25 cellular contexts compared by ENCODE assay signal in the genomic region with DNA sequence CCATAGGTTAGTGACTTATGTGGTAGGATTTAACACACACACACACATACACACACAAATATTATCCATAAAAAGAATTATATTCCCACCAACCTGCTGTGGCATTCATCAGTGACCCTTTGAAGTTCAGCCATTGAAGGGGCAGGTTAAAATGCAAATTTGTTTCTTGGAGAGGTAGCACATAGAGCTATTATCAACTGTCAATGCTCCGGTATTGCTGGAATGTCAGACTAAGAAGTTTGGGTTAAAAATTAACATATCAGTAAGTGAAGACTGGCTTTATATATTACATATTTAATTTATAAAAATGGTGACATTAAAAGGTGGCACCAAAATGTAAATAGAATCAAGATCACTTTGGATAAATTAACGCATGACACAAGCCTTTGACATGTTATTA.
"Had no signal": no experiment of that assay in that cellular context is flagged by ENCODE, and none has a peak within 500 bp of the region (broad histone marks: within the 10 kb centered on the region; RNA-seq: fewer than 3 reads in every experiment).

No MANE protein-coding gene starts in this region.

- H3K4me3 Mint-ChIP-seq: activated CD4-positive, alpha-beta T cell treated with anti-CD3 and anti-CD28 coated beads, Interleukin-2, amount 10 ng/mL, durations not matched to agents 7 days and 5 days; activated CD8-positive, alpha-beta T cell treated with anti-CD3 and anti-CD28 coated beads, Interleukin-2, amount 10 ng/mL, durations not matched to agents 7 days and 5 days; activated naive CD8-positive, alpha-beta T cell; activated T-helper 1 cell treated with anti-CD3 and anti-CD28 coated beads, Interleukin-12 subunit alpha, Interleukin-12 subunit beta, Interleukin-2, Interleukin-4 antibody, amounts not matched to agents 30 ng/mL and 10 ng/mL and 1 ng/mL, durations not matched to agents 14 hours and 24 hours and 36 hours; dendritic cell treated with granulocyte-macrophage colony-stimulating factor and Interleukin-4, amounts not matched to agents 40 ng/mL and 50 ng/mL, for 4 days; immature natural killer cell; stimulated activated effector memory CD8-positive, alpha-beta T cell treated with anti-CD3 and anti-CD28 coated beads, Interleukin-12 subunit alpha, Interleukin-12 subunit beta, amount 100 ng/mL, for 72 hours; T-helper 2 cell treated with Interferon-gamma antibody and Interleukin-4, amounts not matched to agents 5 μg/mL and 100 μg/mL, for 36 hours had no signal

- DNase-seq: activated CD4-positive, alpha-beta T cell treated with anti-CD3 and anti-CD28 coated beads, Interleukin-2, amount 10 ng/mL, durations not matched to agents 7 days and 5 days; activated CD4-positive, CD25-positive, alpha-beta regulatory T cell treated with anti-CD3 and anti-CD28 coated beads, Interleukin-2, amount 50 U/mL, for 72 hours; activated CD8-positive, alpha-beta T cell treated with anti-CD3 and anti-CD28 coated beads, Interleukin-2, amount 10 ng/mL, durations not matched to agents 7 days and 5 days; activated gamma-delta T cell treated with Interleukin-2 at 50 U/mL for 16 hours; adrenal gland; brain microvascular endothelial cell; effector CD4-positive, alpha-beta T cell; foreskin keratinocyte; immature natural killer cell; left lung; nucleus accumbens; right lobe of liver; small intestine; stimulated activated CD4-positive, alpha-beta T cell treated with anti-CD3 and anti-CD28 coated beads, Interleukin-2, amount 100 ng/mL, for 24 hours; trophoblast cell had no signal

- H3K9me3 ChIP-seq: adrenal gland, ascending aorta, left lung, right lobe of liver, vagina had no signal

- H2AFZ ChIP-seq: hepatocyte had no signal

- H3K79me2 ChIP-seq: hepatocyte had no signal

- H3K27me3 ChIP-seq: ascending aorta, brain microvascular endothelial cell, hepatocyte, left lung, vagina had no signal

- H3K27ac Mint-ChIP-seq: activated CD4-positive, alpha-beta T cell treated with anti-CD3 and anti-CD28 coated beads, Interleukin-2, amount 10 ng/mL, durations not matched to agents 7 days and 5 days; activated CD8-positive, alpha-beta T cell treated with anti-CD3 and anti-CD28 coated beads, Interleukin-2, amount 10 ng/mL, durations not matched to agents 7 days and 5 days; activated naive CD8-positive, alpha-beta T cell; activated T-helper 1 cell treated with anti-CD3 and anti-CD28 coated beads, Interleukin-12 subunit alpha, Interleukin-12 subunit beta, Interleukin-2, Interleukin-4 antibody, amounts not matched to agents 30 ng/mL and 10 ng/mL and 1 ng/mL, durations not matched to agents 14 hours and 24 hours and 36 hours; dendritic cell treated with granulocyte-macrophage colony-stimulating factor and Interleukin-4, amounts not matched to agents 40 ng/mL and 50 ng/mL, for 4 days; stimulated activated effector memory CD8-positive, alpha-beta T cell treated with anti-CD3 and anti-CD28 coated beads, Interleukin-12 subunit alpha, Interleukin-12 subunit beta, amount 100 ng/mL, for 72 hours; T-helper 2 cell treated with Interferon-gamma antibody and Interleukin-4, amounts not matched to agents 5 μg/mL and 100 μg/mL, for 36 hours had no signal

- H3K9me3 Mint-ChIP-seq: activated CD4-positive, alpha-beta T cell treated with anti-CD3 and anti-CD28 coated beads, Interleukin-2, amount 10 ng/mL, durations not matched to agents 7 days and 5 days; activated T-helper 1 cell treated with anti-CD3 and anti-CD28 coated beads, Interleukin-12 subunit alpha, Interleukin-12 subunit beta, Interleukin-2, Interleukin-4 antibody, amounts not matched to agents 30 ng/mL and 10 ng/mL and 1 ng/mL, durations not matched to agents 14 hours and 24 hours and 36 hours; dendritic cell treated with granulocyte-macrophage colony-stimulating factor and Interleukin-4, amounts not matched to agents 40 ng/mL and 50 ng/mL, for 4 days; immature natural killer cell; stimulated activated effector memory CD8-positive, alpha-beta T cell treated with anti-CD3 and anti-CD28 coated beads, Interleukin-12 subunit alpha, Interleukin-12 subunit beta, amount 100 ng/mL, for 72 hours; T-helper 2 cell treated with Interferon-gamma antibody and Interleukin-4, amounts not matched to agents 5 μg/mL and 100 μg/mL, for 36 hours had no signal

- ATAC-seq: activated CD8-positive, alpha-beta T cell treated with anti-CD3 and anti-CD28 coated beads, Interleukin-2, amount 10 ng/mL, durations not matched to agents 7 days and 5 days; foreskin keratinocyte; left lung; right lobe of liver; stimulated activated effector memory CD8-positive, alpha-beta T cell treated with anti-CD3 and anti-CD28 coated beads, Interleukin-12 subunit alpha, Interleukin-12 subunit beta, amount 100 ng/mL, for 72 hours had no signal

- H3K4me1 Mint-ChIP-seq: activated CD4-positive, alpha-beta T cell treated with anti-CD3 and anti-CD28 coated beads, Interleukin-2, amount 10 ng/mL, durations not matched to agents 7 days and 5 days; stimulated activated effector memory CD8-positive, alpha-beta T cell treated with anti-CD3 and anti-CD28 coated beads, Interleukin-12 subunit alpha, Interleukin-12 subunit beta, amount 100 ng/mL, for 72 hours had no signal

- H3K27ac ChIP-seq: adrenal gland, brain microvascular endothelial cell, foreskin keratinocyte, hepatocyte, right lobe of liver, vagina, VCaP had no signal

- H3K27me3 Mint-ChIP-seq: activated CD4-positive, alpha-beta T cell treated with anti-CD3 and anti-CD28 coated beads, Interleukin-2, amount 10 ng/mL, durations not matched to agents 7 days and 5 days; activated naive CD8-positive, alpha-beta T cell; dendritic cell treated with granulocyte-macrophage colony-stimulating factor and Interleukin-4, amounts not matched to agents 40 ng/mL and 50 ng/mL, for 4 days had no signal

- H3K36me3 Mint-ChIP-seq: activated naive CD8-positive, alpha-beta T cell; immature natural killer cell; stimulated activated effector memory CD8-positive, alpha-beta T cell treated with anti-CD3 and anti-CD28 coated beads, Interleukin-12 subunit alpha, Interleukin-12 subunit beta, amount 100 ng/mL, for 72 hours had no signal

- H3K4me1 ChIP-seq: adrenal gland, foreskin keratinocyte, right lobe of liver, vagina had no signal

- H3K36me3 ChIP-seq: adrenal gland, ascending aorta, brain microvascular endothelial cell, left lung, right lobe of liver, vagina had no signal

- FAIRE-seq: small intestine had no signal

- H3K4me2 ChIP-seq: hepatocyte had no signal

- H3K4me3 ChIP-seq: adrenal gland, ascending aorta, hepatocyte, left lung, lung, right lobe of liver, vagina had no signal
